ENCODE assay signal across 10 cellular contexts in the genomic region with DNA sequence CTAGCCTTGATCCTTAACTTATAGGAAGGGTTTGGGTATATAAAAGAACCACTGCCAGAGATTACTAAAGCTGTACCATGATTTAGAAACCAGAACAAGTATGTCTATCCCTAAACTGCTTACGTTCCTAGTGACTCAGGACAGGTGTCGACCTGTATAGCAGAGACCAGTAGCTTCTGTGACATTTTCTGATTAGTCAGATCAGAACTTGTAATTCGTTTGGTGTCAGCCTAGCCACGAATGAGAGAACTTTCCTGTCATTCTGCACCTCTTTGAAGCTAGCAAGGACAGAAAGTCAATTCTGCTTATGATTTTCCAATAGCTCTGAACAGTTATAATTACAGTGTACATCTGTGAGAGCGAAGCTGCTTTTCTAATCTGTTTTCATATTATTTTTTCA. TPM values are rescaled to one million over a fixed set of nuclear protein-coding genes. Genes with fewer than 3 reads are reported as not detected.
A peak's percentile ranks its signal among the peaks of the same experiment; 100 is the strongest.
DNase-seq lines count a peak whose midpoint lies in the region; ATAC-seq and TF ChIP-seq lines count a peak whose summit lies in the region.
"Had no signal": no experiment of that assay in that cellular context is flagged by ENCODE, and none has a peak within 500 bp of the region (broad histone marks: within the 10 kb centered on the region; RNA-seq: fewer than 3 reads in every experiment).

No MANE protein-coding gene starts in this region.

- DNase-seq in CD14-positive monocyte (ENCODE audit: low spot score) (no peak), NCI-H446 (lab: John Stamatoyannopoulos, UW) (no peak), MCF 10A (ENCODE audit: unreplicated experiment) (no peak), NCI-H2107 (lab: John Stamatoyannopoulos, UW) (no peak), NCI-H2196 (lab: John Stamatoyannopoulos, UW; ENCODE audit: unreplicated experiment) (no peak)
- peak; percentile 22 for DNase-seq in activated T-helper 1 cell treated with anti-CD3 and anti-CD28 coated beads, Interleukin-12 subunit alpha, Interleukin-12 subunit beta, Interleukin-2, Interleukin-4 antibody, amounts not matched to agents 30 ng/mL and 10 ng/mL and 1 ng/mL, durations not matched to agents 14 hours and 24 hours and 36 hours (ENCODE audit: low spot score)
- DNase-seq: aorta had no signal

- TF ChIP-seq CTCF in CD14-positive monocyte (IDR thresholded peaks at IDR 0.05), result no peak
- TF ChIP-seq CTCF in MCF 10A (IDR thresholded peaks at IDR 0.05; ENCODE audit: unreplicated experiment), result no peak

- peaks cover 56% of the 10 kb centered on the region for H3K4me1 Mint-ChIP-seq in CD14-positive monocyte
- H3K4me1 Mint-ChIP-seq in activated T-helper 1 cell treated with anti-CD3 and anti-CD28 coated beads, Interleukin-12 subunit alpha, Interleukin-12 subunit beta, Interleukin-2, Interleukin-4 antibody, amounts not matched to agents 30 ng/mL and 10 ng/mL and 1 ng/mL, durations not matched to agents 14 hours and 24 hours and 36 hours (ENCODE audit: low read depth), result peaks cover 69% of the 10 kb centered on the region
- peaks cover 6% of the 10 kb centered on the region for H3K4me1 Mint-ChIP-seq in MCF 10A (ENCODE audit: insufficient read depth, unreplicated experiment)

- H3K4me3 Mint-ChIP-seq in CD14-positive monocyte (peak overlapping the region; percentile 85 to 92), MCF 10A (ENCODE audit: unreplicated experiment) (no peak overlapping the region)
- H3K4me3 Mint-ChIP-seq in activated T-helper 1 cell treated with anti-CD3 and anti-CD28 coated beads, Interleukin-12 subunit alpha, Interleukin-12 subunit beta, Interleukin-2, Interleukin-4 antibody, amounts not matched to agents 30 ng/mL and 10 ng/mL and 1 ng/mL, durations not matched to agents 14 hours and 24 hours and 36 hours, result peak overlapping the region; percentile 60

- POLR2A ChIA-PET in MCF 10A (lab: Yijun Ruan, JAX), result interaction anchor here (1.8 kb wide), 1 partner anchor 10 kb away, joined by 3 read pairs; no protein-coding TSS in a partner anchor

- H3K27ac Mint-ChIP-seq in CD14-positive monocyte, result peak overlapping the region; percentile 94 to 99 (median 97)
- peak overlapping the region; percentile 87 for H3K27ac Mint-ChIP-seq in activated T-helper 1 cell treated with anti-CD3 and anti-CD28 coated beads, Interleukin-12 subunit alpha, Interleukin-12 subunit beta, Interleukin-2, Interleukin-4 antibody, amounts not matched to agents 30 ng/mL and 10 ng/mL and 1 ng/mL, durations not matched to agents 14 hours and 24 hours and 36 hours
- no peak overlapping the region for H3K27ac Mint-ChIP-seq in MCF 10A (ENCODE audit: low read depth, unreplicated experiment)

- BruUV-seq in MCF 10A (replicated peaks; lab: Mats Ljungman, UMichigan), result no TSS peak

- peaks cover 0 to 7% (median 3%) of the 10 kb centered on the region in 7 donors for H3K9me3 Mint-ChIP-seq in CD14-positive monocyte
- no peaks in the 10 kb centered on the region for H3K9me3 Mint-ChIP-seq in activated T-helper 1 cell treated with anti-CD3 and anti-CD28 coated beads, Interleukin-12 subunit alpha, Interleukin-12 subunit beta, Interleukin-2, Interleukin-4 antibody, amounts not matched to agents 30 ng/mL and 10 ng/mL and 1 ng/mL, durations not matched to agents 14 hours and 24 hours and 36 hours
- H3K9me3 Mint-ChIP-seq in MCF 10A (ENCODE audit: unreplicated experiment), result no peaks in the 10 kb centered on the region

- CTCF ChIA-PET in MCF 10A (lab: Yijun Ruan, JAX), result interaction anchor here (0.9 to 1.2 kb wide), 2 partner anchors 11 to 54 kb away, joined by 3 read pairs; no protein-coding TSS in a partner anchor

- H3K36me3 Mint-ChIP-seq in CD14-positive monocyte (peaks cover 19 to 25% of the 10 kb centered on the region in 2 donors), MCF 10A (ENCODE audit: insufficient read depth, unreplicated experiment) (no peaks in the 10 kb centered on the region)
- peaks cover 29% of the 10 kb centered on the region for H3K36me3 Mint-ChIP-seq in activated T-helper 1 cell treated with anti-CD3 and anti-CD28 coated beads, Interleukin-12 subunit alpha, Interleukin-12 subunit beta, Interleukin-2, Interleukin-4 antibody, amounts not matched to agents 30 ng/mL and 10 ng/mL and 1 ng/mL, durations not matched to agents 14 hours and 24 hours and 36 hours (ENCODE audit: low read depth)

- H3K27me3 Mint-ChIP-seq in CD14-positive monocyte (ENCODE audit: low read depth in 3 of 3) (peaks cover 0 to 2% (median 0%) of the 10 kb centered on the region in 3 donors), MCF 10A (ENCODE audit: insufficient read depth, unreplicated experiment) (peaks cover 4% of the 10 kb centered on the region)
- no peaks in the 10 kb centered on the region for H3K27me3 Mint-ChIP-seq in activated T-helper 1 cell treated with anti-CD3 and anti-CD28 coated beads, Interleukin-12 subunit alpha, Interleukin-12 subunit beta, Interleukin-2, Interleukin-4 antibody, amounts not matched to agents 30 ng/mL and 10 ng/mL and 1 ng/mL, durations not matched to agents 14 hours and 24 hours and 36 hours (ENCODE audit: insufficient read depth)

- intact Hi-C loops in CD14-positive monocyte (cut with micrococcal nuclease) (no loop called here), MCF 10A (cut with micrococcal nuclease) (no loop called here)
- intact Hi-C loops in activated T-helper 1 cell treated with anti-CD3 and anti-CD28 coated beads, Interleukin-12 subunit alpha, Interleukin-12 subunit beta, Interleukin-2, Interleukin-4 antibody, amounts not matched to agents 30 ng/mL and 10 ng/mL and 1 ng/mL, durations not matched to agents 14 hours and 24 hours and 36 hours (cut with micrococcal nuclease), result loop anchor here (1.0 to 5.0 kb wide), 11 partner anchors 10 to 321 kb away; a partner anchor contains a TSS

- ATAC-seq in GM18907 (IDR thresholded peaks at IDR 0.05; ENCODE audit: unreplicated experiment) (peak; percentile 85), HG02870 (IDR thresholded peaks at IDR 0.05; ENCODE audit: unreplicated experiment) (peak; percentile 97)

RNA-seq across cellular contexts. Expression of a gene that starts 39.5 kb away (rescaled TPM):
- not detected for polyA plus RNA-seq in CD14-positive monocyte
- not detected in 2 replicates for total RNA-seq in activated T-helper 1 cell treated with anti-CD3 and anti-CD28 coated beads, Interleukin-12 subunit alpha, Interleukin-12 subunit beta, Interleukin-2, Interleukin-4 antibody, amounts not matched to agents 30 ng/mL and 10 ng/mL and 1 ng/mL, durations not matched to agents 14 hours and 24 hours and 36 hours
- not detected in 2 replicates for total RNA-seq in MCF 10A (2022)
- total RNA-seq: aorta, HepG2 had no signal
- polyA plus RNA-seq: aorta, HepG2 had no signal
